In the genomic region with DNA sequence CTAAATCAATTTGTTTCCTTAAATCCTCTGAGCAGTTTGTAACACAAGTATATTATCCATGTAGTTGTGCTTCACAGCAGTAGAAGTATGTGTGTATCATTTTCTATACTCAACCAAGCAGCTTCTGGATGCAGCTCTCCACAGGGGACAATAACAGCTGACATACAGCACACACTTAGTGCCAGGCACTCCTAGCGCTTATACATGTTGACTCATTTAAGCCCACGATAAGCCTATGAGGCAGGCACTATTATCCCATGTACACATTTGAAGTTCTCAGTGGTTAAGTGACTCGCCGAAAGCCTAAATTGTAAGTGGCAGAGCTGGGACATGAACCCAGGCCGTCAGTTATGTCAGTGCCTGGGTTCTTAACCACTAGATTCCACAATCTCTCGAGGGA, we compare ENCODE assay signal across 15 cellular contexts. TPM values are rescaled to one million over a fixed set of nuclear protein-coding genes. Genes with fewer than 3 reads are reported as not detected.
DNase-seq lines count a peak whose midpoint lies in the region; FAIRE-seq and TF ChIP-seq lines count a peak whose summit lies in the region.
"Had no signal": no experiment of that assay in that cellular context is flagged by ENCODE, and none has a peak within 500 bp of the region (broad histone marks: within the 10 kb centered on the region; RNA-seq: fewer than 3 reads in every experiment).

No MANE protein-coding gene starts in this region.

- FAIRE-seq in H54 (lab: Jason Lieb, UNC) (peak; percentile 65), GM12891 (lab: Jason Lieb, UNC) (no peak)
- FAIRE-seq: colon, K562, keratinocyte, small intestine had no signal

- H2BK5ac ChIP-seq in mesenchymal stem cell (ENCODE audit: low read depth, low read length, poor library complexity, severe bottlenecking) = no peak overlapping the region

- no peak overlapping the region for H3K4me2 ChIP-seq in mesenchymal stem cell (ENCODE audit: low read length, poor library complexity, severe bottlenecking)

- no peak overlapping the region for H4K91ac ChIP-seq in mesenchymal stem cell (ENCODE audit: low read length)

- H3K36me3 ChIP-seq in mesenchymal stem cell (ENCODE audit: control insufficient read depth in 1 of 2, insufficient read depth in 2 of 2, low read depth in 1 of 2, low read length in 2 of 2) = no peaks in the 10 kb centered on the region
- H3K36me3 ChIP-seq: heart left ventricle, stomach had no signal

- peak overlapping the region; percentile 23 for H2AFZ ChIP-seq in mesenchymal stem cell (ENCODE audit: low read depth, low read length)

- H3K27ac ChIP-seq in mesenchymal stem cell (ENCODE audit: low read length, poor library complexity, severe bottlenecking) = peak overlapping the region; percentile 9
- H3K27ac ChIP-seq: heart left ventricle had no signal

- TF ChIP-seq POLR2A in H54 (IDR thresholded peaks at IDR 0.05; ENCODE audit: low read depth, low read length) (no peak), GM12891 (IDR thresholded peaks at IDR 0.05; ENCODE audit: low read depth, low read length) (no peak)

- H3K18ac ChIP-seq in mesenchymal stem cell (ENCODE audit: low read depth in 1 of 2, low read length in 2 of 2) = peak overlapping the region in 1 of 2 experiments; percentile 68

- in situ Hi-C loops in ACHN (cut with HindIII; ENCODE audit: low pct_ligation_motif_present, low pct_unique_long_range_greater_than_20kb, low sequenced_read_pairs) (no loop called here), KBM-7 (cut with MboI; ENCODE audit: low pct_unique_long_range_greater_than_20kb, low sequenced_read_pairs) (no loop called here)

- H3K79me1 ChIP-seq in mesenchymal stem cell (replicated peaks; ENCODE audit: low read length, poor library complexity, severe bottlenecking) = no peaks in the 10 kb centered on the region

- H3K9me3 ChIP-seq in mesenchymal stem cell (ENCODE audit: control insufficient read depth, low read length) = no peaks in the 10 kb centered on the region
- H3K9me3 ChIP-seq: stomach had no signal

- H2BK12ac ChIP-seq in mesenchymal stem cell (ENCODE audit: low read length in 2 of 2) = no peak overlapping the region

- H3K23ac ChIP-seq in mesenchymal stem cell (ENCODE audit: low read length in 2 of 2) = no peak overlapping the region

- peaks cover 5% of the 10 kb centered on the region for H3K4me1 ChIP-seq in mesenchymal stem cell (ENCODE audit: control insufficient read depth, insufficient read depth, low read depth, low read length)
- H3K4me1 ChIP-seq: stomach had no signal

- WGBS in mesenchymal stem cell = 59% methylated on average over 6 of the region's 6 CpGs

- H2BK15ac ChIP-seq in mesenchymal stem cell (ENCODE audit: low read depth, poor library complexity, severe bottlenecking) = no peak overlapping the region

- H3K9ac ChIP-seq in mesenchymal stem cell (ENCODE audit: low read length) = peak overlapping the region; percentile 37

- no peak overlapping the region for H2BK120ac ChIP-seq in mesenchymal stem cell (ENCODE audit: low read depth, low read length)

- peak overlapping the region in 1 of 2 experiments; percentile 55 for H3K14ac ChIP-seq in mesenchymal stem cell (ENCODE audit: low read length in 2 of 2)

- no peak overlapping the region for H4K8ac ChIP-seq in mesenchymal stem cell (ENCODE audit: low read length)

- H3K27me3 ChIP-seq in mesenchymal stem cell (ENCODE audit: control insufficient read depth in 1 of 2, insufficient read depth in 1 of 2, low read length in 2 of 2) = no peaks in the 10 kb centered on the region
- H3K27me3 ChIP-seq: heart left ventricle, stomach had no signal

- peak; percentile 13 for DNase-seq in ACHN
- no peak for DNase-seq in H54 (ENCODE audit: insufficient read length, low spot score)
- peak; percentile 37 for DNase-seq in astrocyte of the hippocampus (ENCODE audit: low read depth, low spot score)
- DNase-seq in mesenchymal stem cell = peak; percentile 73
- no peak for DNase-seq in GM12891 (ENCODE audit: insufficient read length, low spot score)
- DNase-seq in KBM-7 = no peak
- no peak for DNase-seq in nucleus accumbens (lab: John Stamatoyannopoulos, UW)
- DNase-seq: amygdala, heart left ventricle, NCI-H1105 treated with DMSO at 0.1 percent for 48 hours, small intestine, stomach had no signal

- no peak overlapping the region for H2AK5ac ChIP-seq in mesenchymal stem cell (ENCODE audit: low read length, severe bottlenecking)

- no peak overlapping the region for H3K4ac ChIP-seq in mesenchymal stem cell (ENCODE audit: low read depth in 1 of 2, low read length in 2 of 2)

- H3K4me3 ChIP-seq in mesenchymal stem cell (ENCODE audit: insufficient read depth in 1 of 2, low read depth in 1 of 2, low read length in 2 of 2) = no peak overlapping the region
- H3K4me3 ChIP-seq: heart left ventricle, K562, stomach had no signal

TF ChIP-seq in GM12891, 5 proteins besides CTCF, POLR2A, EP300 and RAD21:
- TF ChIP-seq PAX5 (IDR thresholded peaks at IDR 0.05; ENCODE audit: insufficient read depth, low read length, severe bottlenecking) (no peak), SPI1 (IDR thresholded peaks at IDR 0.05; ENCODE audit: low read depth, low read length) (no peak), TAF1 (IDR thresholded peaks at IDR 0.05; ENCODE audit: low read depth, low read length) (no peak), POLR2AphosphoS5 (IDR thresholded peaks at IDR 0.05; ENCODE audit: low read depth, low read length) (no peak), POU2F2 (IDR thresholded peaks at IDR 0.05; ENCODE audit: low read depth, low read length) (no peak)

RNA-seq across cellular contexts. Expression of a gene that starts 20.3 kb away (rescaled TPM):
- polyA plus RNA-seq in mesenchymal stem cell (2013, experiment 1 of 2) = 37.8 TPM
- 34.1 TPM for polyA plus RNA-seq in mesenchymal stem cell (2013, experiment 2 of 2)
- 0.22 TPM for polyA plus RNA-seq in GM12891 (2012; ENCODE audit: low read depth, missing spikeins)
- polyA plus RNA-seq: K562 had no signal

Comparison
In these comparisons a context has a peak if more than half of its experiments do, and no peak if none do; other contexts are left out.
1. DNase-seq: peak in ACHN (single experiment), astrocyte of the hippocampus (single experiment) and mesenchymal stem cell (single experiment); none in H54 (single experiment), GM12891 (single experiment), KBM-7 (single experiment) and nucleus accumbens (0 of 56).